ENCODE assay signal across 21 cellular contexts in genomic region chr12:53468286-53468685, GRCh38. TPM values are rescaled to one million over a fixed set of nuclear protein-coding genes. Genes with fewer than 3 reads are reported as not detected.
DNase-seq lines count a peak whose midpoint lies in the region; ATAC-seq and TF ChIP-seq lines count a peak whose summit lies in the region.
"Had no signal": no experiment of that assay in that cellular context is flagged by ENCODE, and none has a peak within 500 bp of the region (broad histone marks: within the 10 kb centered on the region; RNA-seq: fewer than 3 reads in every experiment).

No MANE protein-coding gene starts in this region.

- no peak overlapping the region for H3K4me3 Mint-ChIP-seq in activated naive CD8-positive, alpha-beta T cell treated with anti-CD3 and anti-CD28 coated beads for 36 hours
- H3K4me3 Mint-ChIP-seq in naive thymus-derived CD4-positive, alpha-beta T cell: no peak overlapping the region
- H3K4me3 Mint-ChIP-seq: CD4-positive, CD25-positive, alpha-beta regulatory T cell; endodermal cell had no signal

- H3K4me3 ChIP-seq in left ventricle myocardium inferior: no peak overlapping the region
- no peak overlapping the region for H3K4me3 ChIP-seq in right cardiac atrium (ENCODE audit: low read length)
- H3K4me3 ChIP-seq in naive thymus-derived CD4-positive, alpha-beta T cell (ENCODE audit: low read length): no peak overlapping the region
- H3K4me3 ChIP-seq: MG63, ovary, PC-9, sigmoid colon, SJSA1 had no signal

- TF ChIP-seq CTCF in left ventricle myocardium inferior (IDR thresholded peaks at IDR 0.05; ENCODE audit: borderline replicate concordance): no peak
- no peak for TF ChIP-seq CTCF in GM13976 (IDR thresholded peaks at IDR 0.05; ENCODE audit: borderline replicate concordance, control extremely low read depth, extremely low read depth, insufficient read depth, missing control alignments)

- peak overlapping the region; percentile 30 for H3K27ac Mint-ChIP-seq in activated naive CD8-positive, alpha-beta T cell treated with anti-CD3 and anti-CD28 coated beads for 36 hours
- peak overlapping the region in 3 of 9 donors; percentile 33 to 48 (median 47) for H3K27ac Mint-ChIP-seq in naive thymus-derived CD4-positive, alpha-beta T cell

- POLR2A ChIA-PET in naive thymus-derived CD4-positive, alpha-beta T cell (lab: Charles Lee): interaction anchor here (1.1 to 1.7 kb wide), 2 partner anchors 13 kb away, joined by 4 to 5 read pairs; no protein-coding TSS in a partner anchor

- intact Hi-C loops in left ventricle myocardium inferior (cut with micrococcal nuclease) (no loop called here), right cardiac atrium (cut with DNase I) (loop anchor here in 1 of 4 donors (2.0 kb wide), 1 partner anchor 13 kb away; no protein-coding TSS in a partner anchor)
- intact Hi-C loops in naive thymus-derived CD4-positive, alpha-beta T cell (cut with micrococcal nuclease): no loop called here

- in situ Hi-C loops in GM13976 (cut with MboI; ENCODE audit: low sequenced_read_pairs, unreplicated experiment): no loop called here

- no peaks in the 10 kb centered on the region for H3K27me3 ChIP-seq in left ventricle myocardium inferior (ENCODE audit: low read depth)
- no peaks in the 10 kb centered on the region for H3K27me3 ChIP-seq in right cardiac atrium (ENCODE audit: control insufficient read depth, insufficient read depth)
- no peaks in the 10 kb centered on the region for H3K27me3 ChIP-seq in naive thymus-derived CD4-positive, alpha-beta T cell (ENCODE audit: control insufficient read depth in 2 of 2, insufficient read depth in 2 of 2, low read length in 2 of 2)
- H3K27me3 ChIP-seq: MG63, ovary, sigmoid colon, SJSA1 had no signal

- H3K36me3 ChIP-seq in left ventricle myocardium inferior: peaks cover 100% of the 10 kb centered on the region
- H3K36me3 ChIP-seq in naive thymus-derived CD4-positive, alpha-beta T cell (ENCODE audit: control insufficient read depth in 2 of 3, insufficient read depth in 3 of 3, low read length in 3 of 3): peaks cover 61 to 96% (median 82%) of the 10 kb centered on the region in 3 experiments
- H3K36me3 ChIP-seq: ovary had no signal

- DNase-seq in left ventricle myocardium inferior (no peak), right cardiac atrium (no peak), GM13976 (ENCODE audit: low spot score) (no peak)
- DNase-seq in activated naive CD8-positive, alpha-beta T cell treated with anti-CD3 and anti-CD28 coated beads for 36 hours: no peak
- DNase-seq in stimulated activated CD8-positive, alpha-beta memory T cell treated with anti-CD3 and anti-CD28 coated beads, Interleukin-4, amount 100 ng/mL, for 48 hours: peak; percentile 17
- no peak for DNase-seq in naive thymus-derived CD4-positive, alpha-beta T cell
- DNase-seq: activated gamma-delta T cell; CD4-positive, CD25-positive, alpha-beta regulatory T cell; DMS53; endodermal cell; MG63; NCI-H146; NCI-H748 treated with DMSO at 0.1 percent for 48 hours; ovary; PC-9; sigmoid colon had no signal

- H3K4me1 ChIP-seq in left ventricle myocardium inferior (peaks cover 98% of the 10 kb centered on the region), right cardiac atrium (ENCODE audit: control insufficient read depth, insufficient read depth, low read length) (no peaks in the 10 kb centered on the region)
- H3K4me1 ChIP-seq in naive thymus-derived CD4-positive, alpha-beta T cell (ENCODE audit: control insufficient read depth in 2 of 2, insufficient read depth in 2 of 2, low read length in 2 of 2): peaks cover 0 to under 1% of the 10 kb centered on the region in 2 donors
- H3K4me1 ChIP-seq: SJSA1 had no signal

- ATAC-seq in right cardiac atrium: no peak
- no peak for ATAC-seq in naive thymus-derived CD4-positive, alpha-beta T cell

- H3K27me3 Mint-ChIP-seq in activated naive CD8-positive, alpha-beta T cell treated with anti-CD3 and anti-CD28 coated beads for 36 hours: no peaks in the 10 kb centered on the region
- no peaks in the 10 kb centered on the region for H3K27me3 Mint-ChIP-seq in naive thymus-derived CD4-positive, alpha-beta T cell
- H3K27me3 Mint-ChIP-seq: CD4-positive, CD25-positive, alpha-beta regulatory T cell had no signal

- peaks cover 49% of the 10 kb centered on the region for H3K36me3 Mint-ChIP-seq in activated naive CD8-positive, alpha-beta T cell treated with anti-CD3 and anti-CD28 coated beads for 36 hours
- H3K36me3 Mint-ChIP-seq in naive thymus-derived CD4-positive, alpha-beta T cell: peaks cover 19 to 59% (median 44%) of the 10 kb centered on the region in 5 donors

- WGBS in right cardiac atrium: 52% methylated on average over 1 of the region's 1 CpG

- peak overlapping the region; percentile 69 for H3K27ac ChIP-seq in left ventricle myocardium inferior (replicated peaks)
- H3K27ac ChIP-seq in right cardiac atrium (ENCODE audit: low read length): no peak overlapping the region
- no peak overlapping the region for H3K27ac ChIP-seq in naive thymus-derived CD4-positive, alpha-beta T cell (ENCODE audit: low read depth, low read length)
- H3K27ac ChIP-seq: ovary, PC-9, sigmoid colon, SJSA1 had no signal

- no peaks in the 10 kb centered on the region for H3K9me3 Mint-ChIP-seq in activated naive CD8-positive, alpha-beta T cell treated with anti-CD3 and anti-CD28 coated beads for 36 hours
- H3K9me3 Mint-ChIP-seq in naive thymus-derived CD4-positive, alpha-beta T cell: peaks cover 0 to 2% (median 0%) of the 10 kb centered on the region in 11 donors
- H3K9me3 Mint-ChIP-seq: CD4-positive, CD25-positive, alpha-beta regulatory T cell; endodermal cell had no signal

- CTCF ChIA-PET in naive thymus-derived CD4-positive, alpha-beta T cell (lab: Charles Lee): no interaction called here

- peaks cover 40% of the 10 kb centered on the region for H3K4me1 Mint-ChIP-seq in activated naive CD8-positive, alpha-beta T cell treated with anti-CD3 and anti-CD28 coated beads for 36 hours
- peaks cover 21 to 51% (median 41%) of the 10 kb centered on the region in 7 donors for H3K4me1 Mint-ChIP-seq in naive thymus-derived CD4-positive, alpha-beta T cell

- H3K9me3 ChIP-seq in left ventricle myocardium inferior (replicated peaks) (no peaks in the 10 kb centered on the region), right cardiac atrium (ENCODE audit: control insufficient read depth, low read length) (no peaks in the 10 kb centered on the region)
- no peaks in the 10 kb centered on the region for H3K9me3 ChIP-seq in naive thymus-derived CD4-positive, alpha-beta T cell (ENCODE audit: control insufficient read depth in 2 of 3, low read length in 3 of 3)
- H3K9me3 ChIP-seq: MG63, ovary, sigmoid colon, SJSA1 had no signal

RNA-seq across cellular contexts. Expression of gene PCBP2, which starts 16.4 kb away (rescaled TPM):
- total RNA-seq in left ventricle myocardium inferior: 530 TPM
- total RNA-seq in right cardiac atrium: 100 to 1,000 TPM; 575 to 743 (median 588) TPM
- polyA plus RNA-seq in right cardiac atrium: 349 TPM
- total RNA-seq in activated naive CD8-positive, alpha-beta T cell treated with anti-CD3 and anti-CD28 coated beads for 36 hours: 1,000 to 10,000 TPM; 1,052 to 1,089 TPM
- total RNA-seq in naive thymus-derived CD4-positive, alpha-beta T cell: 1,000 to 10,000 TPM in 2 of 5 experiments, 100 to 1,000 TPM in 3; 737 to 1,110 (median 928) TPM
- 100 to 1,000 TPM; 148 to 158 TPM for polyA plus RNA-seq in naive thymus-derived CD4-positive, alpha-beta T cell

RNA-seq across cellular contexts. Expression of gene PRR13, which starts 26.8 kb away (rescaled TPM):
- 53.1 TPM for total RNA-seq in left ventricle myocardium inferior
- total RNA-seq in right cardiac atrium: 10 to 100 TPM; 66.9 to 85.6 (median 82.6) TPM
- 69.1 TPM for polyA plus RNA-seq in right cardiac atrium
- total RNA-seq in activated naive CD8-positive, alpha-beta T cell treated with anti-CD3 and anti-CD28 coated beads for 36 hours: 100 to 1,000 TPM; 221 to 247 TPM
- 100 to 1,000 TPM; 147 to 215 (median 201) TPM for total RNA-seq in naive thymus-derived CD4-positive, alpha-beta T cell
- polyA plus RNA-seq in naive thymus-derived CD4-positive, alpha-beta T cell: 100 to 1,000 TPM; 493 to 529 TPM

RNA-seq across cellular contexts. Expression of gene MAP3K12, which starts 31.0 kb away (rescaled TPM):
- total RNA-seq in left ventricle myocardium inferior: 4.8 TPM
- 1 to 10 TPM; 7.7 to 9.6 (median 9.0) TPM for total RNA-seq in right cardiac atrium
- 9.2 TPM for polyA plus RNA-seq in right cardiac atrium
- 1 to 10 TPM; 8.4 to 8.7 TPM for total RNA-seq in activated naive CD8-positive, alpha-beta T cell treated with anti-CD3 and anti-CD28 coated beads for 36 hours
- 10 to 100 TPM; 21.8 to 29.7 (median 23.0) TPM for total RNA-seq in naive thymus-derived CD4-positive, alpha-beta T cell
- 1 to 10 TPM; 4.9 to 6.6 TPM for polyA plus RNA-seq in naive thymus-derived CD4-positive, alpha-beta T cell

RNA-seq across cellular contexts. Expression of gene TARBP2, which starts 32.8 kb away (rescaled TPM):
- total RNA-seq in left ventricle myocardium inferior (12.9 TPM), right cardiac atrium (10 to 100 TPM; 12.9 to 13.9 (median 13.4) TPM)
- polyA plus RNA-seq in right cardiac atrium: 12.8 TPM
- total RNA-seq in activated naive CD8-positive, alpha-beta T cell treated with anti-CD3 and anti-CD28 coated beads for 36 hours: 10 to 100 TPM; 41.0 to 47.3 TPM
- 10 to 100 TPM; 25.1 to 45.2 (median 40.7) TPM for total RNA-seq in naive thymus-derived CD4-positive, alpha-beta T cell
- 10 to 100 TPM; 30.9 to 34.2 TPM for polyA plus RNA-seq in naive thymus-derived CD4-positive, alpha-beta T cell

RNA-seq across cellular contexts. Expression of gene NPFF, which starts 39.0 kb away (rescaled TPM):
- not detected for total RNA-seq in left ventricle myocardium inferior
- total RNA-seq in right cardiac atrium: not detected
- polyA plus RNA-seq in right cardiac atrium: not detected
- total RNA-seq in activated naive CD8-positive, alpha-beta T cell treated with anti-CD3 and anti-CD28 coated beads for 36 hours: not detected
- not detected for total RNA-seq in naive thymus-derived CD4-positive, alpha-beta T cell
- polyA plus RNA-seq in naive thymus-derived CD4-positive, alpha-beta T cell: not detected
- total RNA-seq: CD4-positive, CD25-positive, alpha-beta regulatory T cell; endodermal cell; lung microvascular endothelial cell; myocyte; PC-9; sigmoid colon; SJSA1; ureter had no signal
- polyA plus RNA-seq: AG04450; CD4-positive, CD25-positive, alpha-beta regulatory T cell; ovary; sigmoid colon had no signal
